ENCODE assay signal across 8 cellular contexts in genomic region chr22:17057959-17058814, GRCh38. TPM values are rescaled to one million over a fixed set of nuclear protein-coding genes. Genes with fewer than 3 reads are reported as not detected.
DNase-seq lines count a peak whose midpoint lies in the region; ATAC-seq and TF ChIP-seq lines count a peak whose summit lies in the region.

No MANE protein-coding gene starts in this region.

- no peak overlapping the region for H3K27ac ChIP-seq in left lung

- H3K4me1 ChIP-seq in left lung: peaks cover 0 to 10% of the 10 kb centered on the region in 2 donors

- intact Hi-C loops in left lung (cut with DNase I): loop anchor here in 1 of 2 donors (5.0 kb wide), 1 partner anchor 141 kb away; no protein-coding TSS in a partner anchor

- H3K27me3 ChIP-seq in left lung: no peaks in the 10 kb centered on the region

- TF ChIP-seq CTCF in left lung (IDR thresholded peaks at IDR 0.05): peak; percentile 91

- ATAC-seq in GM18511 (IDR thresholded peaks at IDR 0.05; ENCODE audit: unreplicated experiment) (peak; percentile 48), left lung (peak; percentile 97), GM18517 (IDR thresholded peaks at IDR 0.05; ENCODE audit: unreplicated experiment) (no peak)

- no peaks in the 10 kb centered on the region for H3K9me3 ChIP-seq in left lung

- no peak overlapping the region for H3K4me3 ChIP-seq in left lung

- no peaks in the 10 kb centered on the region for H3K36me3 ChIP-seq in left lung

- DNase-seq in AG08396 (ENCODE audit: low spot score) (peak; percentile 83), NCI-H2029 treated with DMSO at 0.1 percent for 48 hours (lab: John Stamatoyannopoulos, UW) (peak; percentile 76), dedifferentiated amniotic fluid mesenchymal stem cell (ENCODE audit: extremely low spot score) (peak; percentile 75), left lung (peak in 1 of 2 donors; percentile 53)
- DNase-seq in activated CD4-positive, alpha-beta T cell treated with anti-CD3 and anti-CD28 coated beads for 1 hour: peak; percentile 16
- peak; percentile 30 to 32 for DNase-seq in stimulated activated CD4-positive, alpha-beta T cell treated with anti-CD3 and anti-CD28 coated beads, Interleukin-4, amount 100 ng/mL, for 48 hours (ENCODE audit: low read depth in 2 of 2)

RNA-seq across cellular contexts. Expression of gene IL17RA, which starts 26.6 kb away (rescaled TPM):
- 10 to 100 TPM; 29.3 to 61.6 TPM for total RNA-seq in left lung

RNA-seq across cellular contexts. Expression of gene GAB4, which starts 50.2 kb away (rescaled TPM):
- total RNA-seq in left lung: not detected
